17 cellular contexts compared by ENCODE assay signal in genomic region chrX:37677243-37677642, GRCh38. TPM values are rescaled to one million over a fixed set of nuclear protein-coding genes. Genes with fewer than 3 reads are reported as not detected.
"Had no signal": no experiment of that assay in that cellular context is flagged by ENCODE, and none has a peak within 500 bp of the region (broad histone marks: within the 10 kb centered on the region; RNA-seq: fewer than 3 reads in every experiment).

No MANE protein-coding gene starts in this region.

- ATAC-seq: gastroesophageal sphincter; left lung; naive thymus-derived CD4-positive, alpha-beta T cell; upper lobe of right lung; WTC11 had no signal

- H3K27ac ChIP-seq: dorsolateral prefrontal cortex, gastroesophageal sphincter, left lung, parathyroid adenoma, thoracic aorta, upper lobe of right lung had no signal

- H3K4me1 ChIP-seq: left lung, parathyroid adenoma, upper lobe of right lung had no signal

- H3K27me3 ChIP-seq: gastroesophageal sphincter, upper lobe of right lung had no signal

- DNase-seq: activated CD4-positive, alpha-beta memory T cell treated with anti-CD3 and anti-CD28 coated beads, Interleukin-2, amount 10 ng/mL, durations not matched to agents 7 days and 5 days; activated CD4-positive, alpha-beta T cell treated with anti-CD3 and anti-CD28 coated beads for 4 hours; activated effector memory CD4-positive, alpha-beta T cell treated with Interleukin-2 at 50 U/mL for 16 hours; activated naive CD4-positive, alpha-beta T cell treated with anti-CD3 and anti-CD28 coated beads, Interleukin-2, amount 50 U/mL, for 16 hours; activated T-cell treated with anti-CD3 and anti-CD28 coated beads, Interleukin-2, amount 50 U/mL, for 24 hours; dorsolateral prefrontal cortex; endodermal cell; islet precursor cell; left lung; mammary epithelial cell; naive thymus-derived CD4-positive, alpha-beta T cell; stimulated activated CD4-positive, alpha-beta T cell treated with anti-CD3 and anti-CD28 coated beads, Interleukin-1b, Interleukin-23, amount 100 ng/mL, for 48 hours; upper lobe of right lung had no signal

RNA-seq across cellular contexts. Expression of gene XK, which starts 8.3 kb away (rescaled TPM):
- total RNA-seq: activated CD4-positive, alpha-beta memory T cell treated with anti-CD3 and anti-CD28 coated beads, Interleukin-2, amount 10 ng/mL, durations not matched to agents 7 days and 5 days had no signal
- polyA plus RNA-seq: naive thymus-derived CD4-positive, alpha-beta T cell had no signal
